Comparison of ENCODE assay signal across 2 cellular contexts in the genomic region with DNA sequence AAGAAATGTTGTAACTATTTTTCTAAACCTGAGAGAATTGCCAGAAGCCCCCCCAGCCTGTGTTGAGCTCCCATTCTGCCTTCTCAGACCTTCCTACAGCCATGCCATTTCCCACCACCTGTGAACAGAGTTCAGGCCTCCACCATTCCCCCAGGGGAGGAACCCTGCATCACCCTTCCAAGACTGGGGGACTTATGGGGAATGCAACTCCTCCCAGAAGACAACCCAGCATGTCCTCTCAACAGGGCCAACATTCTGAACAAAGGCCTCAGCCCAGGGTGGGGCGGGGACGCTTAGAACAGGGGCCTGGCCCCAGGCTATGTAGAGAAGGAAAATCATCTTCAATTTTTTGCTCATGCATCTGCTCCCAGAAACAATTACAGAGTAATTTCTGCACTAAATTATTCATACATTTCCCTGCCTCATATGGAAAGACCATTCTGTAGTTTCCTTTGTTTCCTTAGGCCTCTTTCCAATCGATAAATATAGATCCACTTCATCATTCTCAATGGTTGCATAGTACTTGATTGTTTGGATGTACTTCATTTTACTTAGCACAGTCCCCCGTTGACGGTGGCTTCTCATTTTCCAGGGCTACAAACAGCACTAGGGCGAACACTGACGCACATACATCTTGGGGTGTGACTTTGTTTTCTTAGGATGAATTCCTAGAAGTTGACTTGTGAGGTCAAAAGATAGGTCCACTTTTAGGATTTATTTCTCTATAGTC.
TF ChIP-seq lines count a peak whose summit lies in the region.

No MANE protein-coding gene starts in this region.

TF ChIP-seq in IMR-90, 13 proteins besides CTCF, POLR2A, EP300 and RAD21:
- TF ChIP-seq MXI1 (IDR thresholded peaks at IDR 0.05; ENCODE audit: borderline replicate concordance, low read depth, low read length) = no peak
- TF ChIP-seq MAFK (IDR thresholded peaks at IDR 0.05; ENCODE audit: low read depth, low read length) = no peak
- no peak for TF ChIP-seq RCOR1 (IDR thresholded peaks at IDR 0.05; ENCODE audit: insufficient replicate concordance, low read length)
- TF ChIP-seq MAZ (IDR thresholded peaks at IDR 0.05; ENCODE audit: borderline replicate concordance, low read depth, low read length) = no peak
- TF ChIP-seq RFX5 (IDR thresholded peaks at IDR 0.05; ENCODE audit: low read depth, low read length) = no peak
- TF ChIP-seq BHLHE40 (IDR thresholded peaks at IDR 0.05; ENCODE audit: low read depth, low read length) = no peak
- TF ChIP-seq, protein P1, sequence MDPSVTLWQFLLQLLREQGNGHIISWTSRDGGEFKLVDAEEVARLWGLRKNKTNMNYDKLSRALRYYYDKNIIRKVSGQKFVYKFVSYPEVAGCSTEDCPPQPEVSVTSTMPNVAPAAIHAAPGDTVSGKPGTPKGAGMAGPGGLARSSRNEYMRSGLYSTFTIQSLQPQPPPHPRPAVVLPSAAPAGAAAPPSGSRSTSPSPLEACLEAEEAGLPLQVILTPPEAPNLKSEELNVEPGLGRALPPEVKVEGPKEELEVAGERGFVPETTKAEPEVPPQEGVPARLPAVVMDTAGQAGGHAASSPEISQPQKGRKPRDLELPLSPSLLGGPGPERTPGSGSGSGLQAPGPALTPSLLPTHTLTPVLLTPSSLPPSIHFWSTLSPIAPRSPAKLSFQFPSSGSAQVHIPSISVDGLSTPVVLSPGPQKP (IDR thresholded peaks at IDR 0.05; ENCODE audit: borderline replicate concordance, low read depth, low read length) = no peak
- TF ChIP-seq SMC3 (IDR thresholded peaks at IDR 0.05; ENCODE audit: low read depth, low read length) = no peak
- TF ChIP-seq CEBPB (IDR thresholded peaks at IDR 0.05; ENCODE audit: low read depth, low read length) = no peak
- no peak for TF ChIP-seq NFE2L2 (IDR thresholded peaks at IDR 0.05; ENCODE audit: low read depth, low read length)
- no peak for TF ChIP-seq CHD1 (IDR thresholded peaks at IDR 0.05; ENCODE audit: low read depth, low read length)
- TF ChIP-seq, protein P2, sequence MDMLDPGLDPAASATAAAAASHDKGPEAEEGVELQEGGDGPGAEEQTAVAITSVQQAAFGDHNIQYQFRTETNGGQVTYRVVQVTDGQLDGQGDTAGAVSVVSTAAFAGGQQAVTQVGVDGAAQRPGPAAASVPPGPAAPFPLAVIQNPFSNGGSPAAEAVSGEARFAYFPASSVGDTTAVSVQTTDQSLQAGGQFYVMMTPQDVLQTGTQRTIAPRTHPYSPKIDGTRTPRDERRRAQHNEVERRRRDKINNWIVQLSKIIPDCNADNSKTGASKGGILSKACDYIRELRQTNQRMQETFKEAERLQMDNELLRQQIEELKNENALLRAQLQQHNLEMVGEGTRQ (IDR thresholded peaks at IDR 0.05; ENCODE audit: low read depth, low read length) = no peak
- no peak for TF ChIP-seq FOS (IDR thresholded peaks at IDR 0.05; ENCODE audit: low read depth, low read length)

TF ChIP-seq in endothelial cell of umbilical vein, 7 proteins besides CTCF, POLR2A, EP300 and RAD21:
- TF ChIP-seq, protein P3, sequence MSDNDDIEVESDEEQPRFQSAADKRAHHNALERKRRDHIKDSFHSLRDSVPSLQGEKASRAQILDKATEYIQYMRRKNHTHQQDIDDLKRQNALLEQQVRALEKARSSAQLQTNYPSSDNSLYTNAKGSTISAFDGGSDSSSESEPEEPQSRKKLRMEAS (IDR thresholded peaks at IDR 0.05; ENCODE audit: insufficient read depth, insufficient read length) = no peak
- TF ChIP-seq MYC (IDR thresholded peaks at IDR 0.05; ENCODE audit: low read depth, low read length) = no peak
- no peak for TF ChIP-seq GATA2 (IDR thresholded peaks at IDR 0.05; ENCODE audit: insufficient read depth, insufficient read length, low read depth, low read length)
- TF ChIP-seq JUN (IDR thresholded peaks at IDR 0.05; ENCODE audit: borderline replicate concordance, insufficient read depth, insufficient read length, low read depth) = no peak
- no peak for TF ChIP-seq EZH2 (IDR thresholded peaks at IDR 0.05; ENCODE audit: borderline replicate concordance, low read depth, low read length, severe bottlenecking)
- no peak for TF ChIP-seq POLR2AphosphoS5 (IDR thresholded peaks at IDR 0.05; ENCODE audit: insufficient read depth, low read depth, low read length)
- no peak for TF ChIP-seq FOS (IDR thresholded peaks at IDR 0.05; ENCODE audit: borderline replicate concordance, insufficient read depth, low read length)
